In genomic region chr4:151679247-151679646, GRCh38 we compare ENCODE assay signal across 22 cellular contexts.
"Had no signal": no experiment of that assay in that cellular context is flagged by ENCODE, and none has a peak within 500 bp of the region (broad histone marks: within the 10 kb centered on the region; RNA-seq: fewer than 3 reads in every experiment).

No MANE protein-coding gene starts in this region.

- H3K4me1 Mint-ChIP-seq: activated T-helper 17 cell treated with anti-CD3 and anti-CD28 coated beads, Interleukin-2, amount 50 U/mL, for 72 hours; natural killer cell had no signal

- ATAC-seq: activated T-helper 17 cell treated with anti-CD3 and anti-CD28 coated beads, Interleukin-2, amount 50 U/mL, for 72 hours; natural killer cell; pancreas; psoas muscle; stimulated activated naive CD8-positive, alpha-beta T cell treated with anti-CD3 and anti-CD28 coated beads, Interleukin-15, Interleukin-2, amounts not matched to agents 100 U/mL and 50 U/mL, for 24 hours; upper lobe of right lung had no signal

- H3K27me3 ChIP-seq: adrenal gland, ascending aorta, brain microvascular endothelial cell, neutrophil, pancreas, right atrium auricular region, upper lobe of right lung had no signal

- H3K36me3 Mint-ChIP-seq: natural killer cell had no signal

- DNase-seq: activated T-cell treated with anti-CD3 and anti-CD28 coated beads, Interleukin-2, amount 50 U/mL, for 24 hours; brain microvascular endothelial cell; caudate nucleus; effector CD4-positive, alpha-beta T cell; head of caudate nucleus; hypothalamus; left ventricle myocardium inferior; midbrain; natural killer cell; pancreas; psoas muscle; stimulated activated CD4-positive, alpha-beta T cell treated with anti-CD3 and anti-CD28 coated beads, Interleukin-4, amount 100 ng/mL, for 4 hours; stimulated activated naive CD8-positive, alpha-beta T cell treated with anti-CD3 and anti-CD28 coated beads, Interleukin-15, Interleukin-2, amounts not matched to agents 100 U/mL and 50 U/mL, for 24 hours; upper lobe of right lung had no signal

- H3K27ac Mint-ChIP-seq: activated naive CD8-positive, alpha-beta T cell; activated T-cell treated with anti-CD3 and anti-CD28 coated beads, Interleukin-2, amount 50 U/mL, for 24 hours; activated T-helper 17 cell treated with anti-CD3 and anti-CD28 coated beads, Interleukin-2, amount 50 U/mL, for 72 hours; dendritic cell treated with granulocyte-macrophage colony-stimulating factor and Interleukin-4, amounts not matched to agents 40 ng/mL and 50 ng/mL, for 4 days; natural killer cell had no signal

- H3K4me3 ChIP-seq: adrenal gland, ascending aorta, left ventricle myocardium inferior, pancreas, psoas muscle, right atrium auricular region, upper lobe of right lung had no signal

- H3K27ac ChIP-seq: adrenal gland, ascending aorta, brain microvascular endothelial cell, left ventricle myocardium inferior, neutrophil, pancreas, psoas muscle, right atrium auricular region, upper lobe of right lung had no signal

- H3K9me3 Mint-ChIP-seq: activated T-cell treated with anti-CD3 and anti-CD28 coated beads, Interleukin-2, amount 50 U/mL, for 24 hours; activated T-helper 17 cell treated with anti-CD3 and anti-CD28 coated beads, Interleukin-2, amount 50 U/mL, for 72 hours; dendritic cell treated with granulocyte-macrophage colony-stimulating factor and Interleukin-4, amounts not matched to agents 40 ng/mL and 50 ng/mL, for 4 days; natural killer cell had no signal

- H3K4me3 Mint-ChIP-seq: activated naive CD8-positive, alpha-beta T cell; activated T-cell treated with anti-CD3 and anti-CD28 coated beads, Interleukin-2, amount 50 U/mL, for 24 hours; activated T-helper 17 cell treated with anti-CD3 and anti-CD28 coated beads, Interleukin-2, amount 50 U/mL, for 72 hours; dendritic cell treated with granulocyte-macrophage colony-stimulating factor and Interleukin-4, amounts not matched to agents 40 ng/mL and 50 ng/mL, for 4 days; natural killer cell had no signal

- H3K27me3 Mint-ChIP-seq: activated naive CD8-positive, alpha-beta T cell; activated T-cell treated with anti-CD3 and anti-CD28 coated beads, Interleukin-2, amount 50 U/mL, for 24 hours; activated T-helper 17 cell treated with anti-CD3 and anti-CD28 coated beads, Interleukin-2, amount 50 U/mL, for 72 hours; dendritic cell treated with granulocyte-macrophage colony-stimulating factor and Interleukin-4, amounts not matched to agents 40 ng/mL and 50 ng/mL, for 4 days had no signal

- H3K36me3 ChIP-seq: adrenal gland, ascending aorta, brain microvascular endothelial cell, neutrophil, pancreas, upper lobe of right lung had no signal

- FAIRE-seq: frontal cortex, pancreas had no signal

- H3K4me1 ChIP-seq: ascending aorta, pancreas, upper lobe of right lung had no signal
